In genomic region chr9:126914458-126915280, GRCh38 we compare ENCODE assay signal across 1 cellular context.
TF ChIP-seq lines count a peak whose summit lies in the region.

Gene RALGPS1, plus strand, starts transcription at chr9:126914782. Its CDS starts 47,508 bp downstream, at chr9:126962290.

TF ChIP-seq in SK-N-SH, 30 proteins besides CTCF, POLR2A, EP300 and RAD21 (continued from another document):
- TF ChIP-seq, protein P1, sequence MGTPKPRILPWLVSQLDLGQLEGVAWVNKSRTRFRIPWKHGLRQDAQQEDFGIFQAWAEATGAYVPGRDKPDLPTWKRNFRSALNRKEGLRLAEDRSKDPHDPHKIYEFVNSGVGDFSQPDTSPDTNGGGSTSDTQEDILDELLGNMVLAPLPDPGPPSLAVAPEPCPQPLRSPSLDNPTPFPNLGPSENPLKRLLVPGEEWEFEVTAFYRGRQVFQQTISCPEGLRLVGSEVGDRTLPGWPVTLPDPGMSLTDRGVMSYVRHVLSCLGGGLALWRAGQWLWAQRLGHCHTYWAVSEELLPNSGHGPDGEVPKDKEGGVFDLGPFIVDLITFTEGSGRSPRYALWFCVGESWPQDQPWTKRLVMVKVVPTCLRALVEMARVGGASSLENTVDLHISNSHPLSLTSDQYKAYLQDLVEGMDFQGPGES (IDR thresholded peaks at IDR 0.05; ENCODE audit: low read depth, low read length): peak; percentile 78
- TF ChIP-seq SMC3 (IDR thresholded peaks at IDR 0.05; ENCODE audit: low read depth, low read length) (no peak), CHD2 (IDR thresholded peaks at IDR 0.05; ENCODE audit: low read length, partially characterized antibody) (peak; percentile 67), NFIC (IDR thresholded peaks at IDR 0.05; ENCODE audit: borderline replicate concordance) (no peak), MXI1 (IDR thresholded peaks at IDR 0.05; ENCODE audit: low read depth, low read length) (peak; percentile 20; the same call in 1 of the 2 replicates), ZBTB33 (IDR thresholded peaks at IDR 0.05; ENCODE audit: borderline replicate concordance, low read depth) (no peak), EZH2phosphoT487 (IDR thresholded peaks at IDR 0.05; ENCODE audit: borderline replicate concordance, low read depth) (no peak), REST (IDR thresholded peaks at IDR 0.05; ENCODE audit: low read depth, low read length) (no peak), TCF12 (IDR thresholded peaks at IDR 0.05) (no peak), FOXM1 (IDR thresholded peaks at IDR 0.05; ENCODE audit: low read depth) (no peak), TAF1 (IDR thresholded peaks at IDR 0.05; ENCODE audit: borderline replicate concordance, low read depth, low read length) (no peak), NRF1 (IDR thresholded peaks at IDR 0.05; ENCODE audit: low read depth, low read length) (peak; percentile 80)
TF ChIP-seq in SK-N-SH: peak in this region for 7.
